In genomic region chr14:33432407-33433023, GRCh38 we compare ENCODE assay signal across 9 cellular contexts.
DNase-seq lines count a peak whose midpoint lies in the region; ATAC-seq and TF ChIP-seq lines count a peak whose summit lies in the region.
"Had no signal": no experiment of that assay in that cellular context is flagged by ENCODE, and none has a peak within 500 bp of the region (broad histone marks: within the 10 kb centered on the region; RNA-seq: fewer than 3 reads in every experiment).

No MANE protein-coding gene starts in this region.

- peaks cover 12% of the 10 kb centered on the region for H3K4me1 Mint-ChIP-seq in nephron progenitor cell
- H3K4me1 Mint-ChIP-seq: naive B cell had no signal

- no peaks in the 10 kb centered on the region for H3K9me3 Mint-ChIP-seq in nephron progenitor cell

- H3K36me3 ChIP-seq in breast epithelium, result no peaks in the 10 kb centered on the region

- H3K4me1 ChIP-seq in breast epithelium, result no peaks in the 10 kb centered on the region

- no peak overlapping the region for H3K4me3 ChIP-seq in breast epithelium

- H3K27ac ChIP-seq in breast epithelium, result no peak overlapping the region

- ATAC-seq in HG02870 (IDR thresholded peaks at IDR 0.05; ENCODE audit: unreplicated experiment) (no peak), HG03460 (IDR thresholded peaks at IDR 0.05; ENCODE audit: unreplicated experiment) (no peak)

- intact Hi-C loops in breast epithelium (cut with DNase I; ENCODE audit: low total_unique reads), result no loop called here

- H3K27ac Mint-ChIP-seq in nephron progenitor cell, result no peak overlapping the region
- H3K27ac Mint-ChIP-seq: naive B cell had no signal

- in situ Hi-C loops in G401 (cut with HindIII; ENCODE audit: low sequenced_read_pairs), result no loop called here

- TF ChIP-seq POLR2A in breast epithelium (IDR thresholded peaks at IDR 0.05), result no peak

- 0 out of 2 replicates have a peak, but pooled peaks have one; percentile 8 for TF ChIP-seq CTCF in GM12874 (IDR thresholded peaks at IDR 0.05; ENCODE audit: insufficient read depth, low read depth, low read length)
- TF ChIP-seq CTCF in breast epithelium (IDR thresholded peaks at IDR 0.05), result peak in 2 of 3 donors; percentile 13 to 25
- TF ChIP-seq CTCF in nephron progenitor cell (IDR thresholded peaks at IDR 0.05), result peak; percentile 11

- H3K9me3 ChIP-seq in breast epithelium, result no peaks in the 10 kb centered on the region

- H3K36me3 Mint-ChIP-seq in nephron progenitor cell (ENCODE audit: low read depth), result no peaks in the 10 kb centered on the region
- H3K36me3 Mint-ChIP-seq: naive B cell had no signal

- H3K27me3 ChIP-seq in breast epithelium, result no peaks in the 10 kb centered on the region

- DNase-seq in NCI-H2107 (lab: John Stamatoyannopoulos, UW) (peak; percentile 6), breast epithelium (ENCODE audit: low spot score in 2 of 2) (no peak), nephron progenitor cell (no peak), GM19238 (ENCODE audit: insufficient read length, low spot score) (no peak), G401 (ENCODE audit: low spot score) (no peak)
- DNase-seq: naive B cell had no signal

- no peaks in the 10 kb centered on the region for H3K27me3 Mint-ChIP-seq in nephron progenitor cell (ENCODE audit: low read depth, poor library complexity)
- H3K27me3 Mint-ChIP-seq: naive B cell had no signal

- H3K4me3 Mint-ChIP-seq in nephron progenitor cell, result no peak overlapping the region
- H3K4me3 Mint-ChIP-seq: naive B cell had no signal
